In genomic region chr2:236673126-236673822, GRCh38 we compare ENCODE assay signal across 1 cellular context.
A peak's percentile ranks its signal among the peaks of the same experiment; 100 is the strongest.
TF ChIP-seq lines count a peak whose summit lies in the region.

No MANE protein-coding gene starts in this region.

TF ChIP-seq in HEK293, 187 proteins besides CTCF, POLR2A, EP300 and RAD21 (continued from another document):
- TF ChIP-seq ZNF18 (tag by site-specific recombination; IDR thresholded peaks at IDR 0.05) (peak; percentile 58), PRDM1 (tag by site-specific recombination; IDR thresholded peaks at IDR 0.05) (no peak), EGR2 (tag by site-specific recombination; IDR thresholded peaks at IDR 0.05; ENCODE audit: low read depth) (peak; percentile 98), ZSCAN4 (tag by site-specific recombination; IDR thresholded peaks at IDR 0.05) (peak; percentile 97)
